ENCODE assay signal across 21 cellular contexts in genomic region chr4:128855656-128856055, GRCh38.
"Had no signal": no experiment of that assay in that cellular context is flagged by ENCODE, and none has a peak within 500 bp of the region (broad histone marks: within the 10 kb centered on the region; RNA-seq: fewer than 3 reads in every experiment).

No MANE protein-coding gene starts in this region.

- H2AFZ ChIP-seq: neural progenitor cell had no signal

- H3K27ac ChIP-seq: colonic mucosa, epithelial cell of prostate, neural progenitor cell, prostate gland, stomach, upper lobe of left lung had no signal

- H3K4me3 Mint-ChIP-seq: activated CD4-positive, alpha-beta T cell treated with anti-CD3 and anti-CD28 coated beads, Interleukin-2, amount 10 ng/mL, durations not matched to agents 7 days and 5 days; activated naive CD8-positive, alpha-beta T cell treated with anti-CD3 and anti-CD28 coated beads, Interleukin-2, amount 10 ng/mL, durations not matched to agents 7 days and 5 days; activated T-cell treated with anti-CD3 and anti-CD28 coated beads, Interleukin-2, amount 50 U/mL, for 72 hours; endodermal cell; neural progenitor cell had no signal

- H3K9me3 ChIP-seq: colonic mucosa, left lung, prostate gland, stomach, upper lobe of left lung had no signal

- H3K4me1 Mint-ChIP-seq: endodermal cell, neural progenitor cell had no signal

- H3K9ac ChIP-seq: neural progenitor cell had no signal

- DNase-seq: activated CD4-positive, alpha-beta T cell treated with anti-CD3 and anti-CD28 coated beads, Interleukin-2, amount 10 ng/mL, durations not matched to agents 7 days and 5 days; activated gamma-delta T cell; activated naive CD8-positive, alpha-beta T cell treated with anti-CD3 and anti-CD28 coated beads, Interleukin-2, amount 10 ng/mL, durations not matched to agents 7 days and 5 days; activated T-cell treated with anti-CD3 and anti-CD28 coated beads, Interleukin-2, amount 50 U/mL, for 72 hours; brain microvascular endothelial cell; central memory CD4-positive, alpha-beta T cell; colonic mucosa; endodermal cell; hypothalamus; kidney; left lung; midbrain; right cardiac atrium; stomach; T-helper 1 cell; T1000; upper lobe of left lung had no signal

- H3K4me3 ChIP-seq: colonic mucosa, left lung, neural progenitor cell, prostate gland, stomach, upper lobe of left lung had no signal

- FAIRE-seq: kidney had no signal

- H3K27ac Mint-ChIP-seq: neural progenitor cell had no signal

- H3K9me3 Mint-ChIP-seq: activated CD4-positive, alpha-beta T cell treated with anti-CD3 and anti-CD28 coated beads, Interleukin-2, amount 10 ng/mL, durations not matched to agents 7 days and 5 days; activated naive CD8-positive, alpha-beta T cell treated with anti-CD3 and anti-CD28 coated beads, Interleukin-2, amount 10 ng/mL, durations not matched to agents 7 days and 5 days; activated T-cell treated with anti-CD3 and anti-CD28 coated beads, Interleukin-2, amount 50 U/mL, for 72 hours; endodermal cell; neural progenitor cell had no signal

- H3K4me1 ChIP-seq: colonic mucosa, neural progenitor cell, prostate gland had no signal

- H3K36me3 ChIP-seq: colonic mucosa had no signal

- H3K27me3 Mint-ChIP-seq: activated CD4-positive, alpha-beta T cell treated with anti-CD3 and anti-CD28 coated beads, Interleukin-2, amount 10 ng/mL, durations not matched to agents 7 days and 5 days; activated naive CD8-positive, alpha-beta T cell treated with anti-CD3 and anti-CD28 coated beads, Interleukin-2, amount 10 ng/mL, durations not matched to agents 7 days and 5 days had no signal

- H3K27me3 ChIP-seq: brain microvascular endothelial cell, colonic mucosa, left lung, neural progenitor cell, stomach, upper lobe of left lung had no signal

- ATAC-seq: activated CD4-positive, CD25-positive, alpha-beta regulatory T cell treated with anti-CD3 and anti-CD28 coated beads, Interleukin-2, amount 50 U/mL, for 24 hours; activated T-cell treated with anti-CD3 and anti-CD28 coated beads, Interleukin-2, amount 50 U/mL, for 72 hours; left lung; right cardiac atrium had no signal

- H3K4me2 ChIP-seq: neural progenitor cell had no signal
